33 cellular contexts compared by ENCODE assay signal in the genomic region with DNA sequence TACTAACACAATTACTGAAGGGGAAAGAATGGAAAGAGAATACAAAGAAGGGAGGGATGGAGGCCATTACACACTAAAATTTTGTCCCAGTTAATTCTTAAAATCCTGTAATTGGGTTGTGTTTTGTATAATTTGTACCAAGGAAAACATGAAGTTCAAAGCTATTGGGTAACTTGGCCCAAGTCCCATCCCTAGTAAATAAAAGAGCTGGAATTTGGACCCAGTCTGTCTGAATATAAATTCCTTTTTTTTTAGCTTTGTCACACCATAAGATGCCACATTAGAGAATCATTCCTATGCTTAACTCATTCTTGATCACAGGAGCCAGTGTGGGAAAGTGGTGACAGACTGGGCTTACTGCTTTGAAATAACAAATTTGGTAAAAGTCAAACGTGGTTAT.
"Had no signal": no experiment of that assay in that cellular context is flagged by ENCODE, and none has a peak within 500 bp of the region (broad histone marks: within the 10 kb centered on the region; RNA-seq: fewer than 3 reads in every experiment).

No MANE protein-coding gene starts in this region.

- H3K4me3 ChIP-seq: adrenal gland, ascending aorta, body of pancreas, breast epithelium, cardiac muscle cell had no signal

- DNase-seq: activated effector memory CD4-positive, alpha-beta T cell treated with anti-CD3 and anti-CD28 coated beads, Interleukin-2, amount 50 U/mL, for 16 hours; activated effector memory CD4-positive, alpha-beta T cell treated with Interleukin-2 at 50 U/mL for 16 hours; activated gamma-delta T cell; activated gamma-delta T cell treated with Interleukin-2 at 50 U/mL for 16 hours; activated naive CD4-positive, alpha-beta T cell; activated naive CD4-positive, alpha-beta T cell treated with anti-CD3 and anti-CD28 coated beads for 36 hours; activated naive CD4-positive, alpha-beta T cell treated with anti-CD3 and anti-CD28 coated beads, Interleukin-2, amount 10 ng/mL, durations not matched to agents 7 days and 5 days; activated naive CD4-positive, alpha-beta T cell treated with anti-CD3 and anti-CD28 coated beads, Interleukin-2, amount 50 U/mL, for 16 hours; activated naive CD4-positive, alpha-beta T cell treated with Interleukin-2 at 50 U/mL for 16 hours; activated naive CD8-positive, alpha-beta T cell treated with anti-CD3 and anti-CD28 coated beads for 36 hours; activated naive CD8-positive, alpha-beta T cell treated with anti-CD3 and anti-CD28 coated beads, Interleukin-2, amount 10 ng/mL, durations not matched to agents 7 days and 5 days; activated naive CD8-positive, alpha-beta T cell treated with anti-CD3 and anti-CD28 coated beads, Interleukin-2, amount 50 U/mL, for 24 hours; activated T-cell treated with anti-CD3 and anti-CD28 coated beads, Interleukin-2, amount 50 U/mL, for 1 hour; activated T-cell treated with anti-CD3 and anti-CD28 coated beads, Interleukin-2, amount 50 U/mL, for 24 hours; activated T-cell treated with anti-CD3 and anti-CD28 coated beads, Interleukin-2, amount 50 U/mL, for 4 hours; activated T-cell treated with anti-CD3 and anti-CD28 coated beads, Interleukin-2, amount 50 U/mL, for 48 hours; activated T-cell treated with anti-CD3 and anti-CD28 coated beads, Interleukin-2, amount 50 U/mL, for 72 hours; adrenal gland; amniotic stem cell; amygdala; anterior cingulate cortex; aorta; body of pancreas; brain microvascular endothelial cell; caudate nucleus; central memory CD4-positive, alpha-beta T cell; cerebellar nuclear complex had no signal

- ATAC-seq: activated naive CD4-positive, alpha-beta T cell treated with anti-CD3 and anti-CD28 coated beads, Interleukin-2, amount 50 U/mL, for 72 hours; activated naive CD8-positive, alpha-beta T cell treated with anti-CD3 and anti-CD28 coated beads, Interleukin-2, amount 50 U/mL, for 24 hours; activated T-cell treated with anti-CD3 and anti-CD28 coated beads, Interleukin-2, amount 50 U/mL, for 4 hours; activated T-cell treated with anti-CD3 and anti-CD28 coated beads, Interleukin-2, amount 50 U/mL, for 72 hours; activated T-helper 17 cell treated with anti-CD3 and anti-CD28 coated beads, Interleukin-2, amount 50 U/mL, for 72 hours; body of pancreas had no signal

- H3K27ac ChIP-seq: adrenal gland, ascending aorta, body of pancreas, brain microvascular endothelial cell, breast epithelium, cardiac muscle cell had no signal

- H3K27me3 ChIP-seq: adrenal gland, ascending aorta, body of pancreas, brain microvascular endothelial cell, breast epithelium, cardiac muscle cell had no signal

- FAIRE-seq: astrocyte had no signal

- H3K9me3 ChIP-seq: adrenal gland, ascending aorta had no signal

- H3K36me3 ChIP-seq: adrenal gland, ascending aorta, brain microvascular endothelial cell, breast epithelium, cardiac muscle cell had no signal

- H3K4me1 ChIP-seq: adrenal gland, ascending aorta, body of pancreas, breast epithelium had no signal
